ENCODE assay signal across 8 cellular contexts in the genomic region with DNA sequence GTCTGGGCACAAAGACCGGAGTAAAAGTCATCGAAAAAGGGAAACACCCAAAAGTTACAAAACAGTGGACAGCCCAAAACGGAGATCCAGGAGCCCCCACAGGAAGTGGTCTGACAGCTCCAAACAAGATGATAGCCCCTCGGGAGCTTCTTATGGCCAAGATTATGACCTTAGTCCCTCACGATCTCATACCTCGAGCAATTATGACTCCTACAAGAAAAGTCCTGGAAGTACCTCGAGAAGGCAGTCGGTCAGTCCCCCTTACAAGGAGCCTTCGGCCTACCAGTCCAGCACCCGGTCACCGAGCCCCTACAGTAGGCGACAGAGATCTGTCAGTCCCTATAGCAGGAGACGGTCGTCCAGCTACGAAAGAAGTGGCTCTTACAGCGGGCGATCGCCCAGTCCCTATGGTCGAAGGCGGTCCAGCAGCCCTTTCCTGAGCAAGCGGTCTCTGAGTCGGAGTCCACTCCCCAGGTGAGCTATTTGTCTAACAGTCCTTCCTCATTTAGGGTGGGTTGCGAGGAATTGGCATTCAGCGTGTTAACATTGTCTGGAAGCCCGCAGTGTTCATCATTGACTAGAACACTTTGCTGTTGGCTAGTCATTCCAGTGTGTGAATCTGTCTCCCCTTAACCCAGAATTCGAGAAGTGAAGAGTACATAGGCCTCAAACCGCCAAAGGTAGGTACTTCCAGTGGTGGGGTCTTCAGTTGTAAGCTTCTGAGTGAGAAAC. TPM values are rescaled to one million over a fixed set of nuclear protein-coding genes. Genes with fewer than 3 reads are reported as not detected.
DNase-seq lines count a peak whose midpoint lies in the region; ATAC-seq, FAIRE-seq and TF ChIP-seq lines count a peak whose summit lies in the region.

No MANE protein-coding gene starts in this region.

- no peak overlapping the region for H2BK120ac ChIP-seq in neuronal stem cell (ENCODE audit: low read depth, low read length)

- H3K23ac ChIP-seq in neuronal stem cell (ENCODE audit: low read depth, low read length, poor library complexity), result peak overlapping the region; percentile 22

- H3K4me1 ChIP-seq in neuronal stem cell (ENCODE audit: control insufficient read depth in 2 of 2, insufficient read depth in 1 of 2, low read depth in 1 of 2, low read length in 2 of 2), result no peaks in the 10 kb centered on the region

- peak overlapping the region; percentile 91 for H3K4me3 Mint-ChIP-seq in activated naive CD4-positive, alpha-beta T cell treated with anti-CD3 and anti-CD28 coated beads, Interleukin-2, amount 50 U/mL, for 24 hours
- H3K4me3 Mint-ChIP-seq in T-helper 2 cell treated with Interferon-gamma antibody and Interleukin-4, amounts not matched to agents 5 μg/mL and 100 μg/mL, for 36 hours, result peak overlapping the region; percentile 90

- H3K4me3 ChIP-seq in fibroblast of the aortic adventitia (ENCODE audit: low read depth, low read length), result peak overlapping the region; percentile 95
- H3K4me3 ChIP-seq in neuronal stem cell (ENCODE audit: low read length in 2 of 2), result peak overlapping the region; percentile 85 to 99

- H2BK5ac ChIP-seq in neuronal stem cell (ENCODE audit: low read length), result no peak overlapping the region

- H3K9me3 ChIP-seq in neuronal stem cell (replicated peaks in 1 of 2; ENCODE audit: control insufficient read depth in 2 of 2, insufficient read depth in 1 of 2, low read depth in 1 of 2, low read length in 2 of 2), result no peaks in the 10 kb centered on the region

- H2AFZ ChIP-seq in neuronal stem cell (ENCODE audit: low read length), result no peak overlapping the region

- H3K4me1 Mint-ChIP-seq in activated naive CD4-positive, alpha-beta T cell treated with anti-CD3 and anti-CD28 coated beads, Interleukin-2, amount 50 U/mL, for 24 hours, result peaks cover 36% of the 10 kb centered on the region
- peaks cover 33% of the 10 kb centered on the region for H3K4me1 Mint-ChIP-seq in T-helper 2 cell treated with Interferon-gamma antibody and Interleukin-4, amounts not matched to agents 5 μg/mL and 100 μg/mL, for 36 hours (ENCODE audit: low read depth)

- H3K27ac Mint-ChIP-seq in activated naive CD4-positive, alpha-beta T cell treated with anti-CD3 and anti-CD28 coated beads, Interleukin-2, amount 50 U/mL, for 24 hours, result peak overlapping the region; percentile 91
- H3K27ac Mint-ChIP-seq in T-helper 2 cell treated with Interferon-gamma antibody and Interleukin-4, amounts not matched to agents 5 μg/mL and 100 μg/mL, for 36 hours, result peak overlapping the region; percentile 97

- DNase-seq in activated naive CD4-positive, alpha-beta T cell treated with Interleukin-2 at 50 U/mL for 16 hours, result no peak
- DNase-seq in T-helper 2 cell treated with Interferon-gamma antibody and Interleukin-4, amounts not matched to agents 5 μg/mL and 100 μg/mL, for 36 hours (ENCODE audit: low spot score), result peak; percentile 14
- DNase-seq in fibroblast of the aortic adventitia (ENCODE audit: low read depth) (no peak), neuronal stem cell (ENCODE audit: low spot score) (no peak), GM12892 (ENCODE audit: insufficient read length) (no peak), NCI-H446 treated with DMSO at 0.1 percent for 48 hours (lab: John Stamatoyannopoulos, UW) (no peak)

- no peak overlapping the region for H2BK12ac ChIP-seq in neuronal stem cell (ENCODE audit: low read length)

- no peak overlapping the region for H3K27ac ChIP-seq in neuronal stem cell (replicated peaks; ENCODE audit: low read length)

- H2BK15ac ChIP-seq in neuronal stem cell (ENCODE audit: low read length), result no peak overlapping the region

- no peak overlapping the region for H3K4ac ChIP-seq in neuronal stem cell (ENCODE audit: low read length)

- no peak for ATAC-seq in GM19467 (IDR thresholded peaks at IDR 0.05; ENCODE audit: unreplicated experiment)

- H3K36me3 ChIP-seq in neuronal stem cell (replicated peaks in 1 of 2; ENCODE audit: control insufficient read depth in 2 of 2, insufficient read depth in 2 of 2, low read length in 2 of 2), result peaks cover 0 to 35% of the 10 kb centered on the region in 2 donors

- H3K9me3 Mint-ChIP-seq in activated naive CD4-positive, alpha-beta T cell treated with anti-CD3 and anti-CD28 coated beads, Interleukin-2, amount 50 U/mL, for 24 hours, result no peaks in the 10 kb centered on the region
- H3K9me3 Mint-ChIP-seq in T-helper 2 cell treated with Interferon-gamma antibody and Interleukin-4, amounts not matched to agents 5 μg/mL and 100 μg/mL, for 36 hours, result no peaks in the 10 kb centered on the region

- no peaks in the 10 kb centered on the region for H3K27me3 ChIP-seq in neuronal stem cell (ENCODE audit: control insufficient read depth in 3 of 3, insufficient read depth in 3 of 3, low read depth in 1 of 3, low read length in 3 of 3)

- H2AK5ac ChIP-seq in neuronal stem cell (ENCODE audit: low read depth, low read length), result no peak overlapping the region

- no peak overlapping the region for H4K91ac ChIP-seq in neuronal stem cell (ENCODE audit: low read depth, low read length, poor library complexity)

- H3K4me2 ChIP-seq in neuronal stem cell (ENCODE audit: insufficient read depth, low read length, poor library complexity, severe bottlenecking), result peak overlapping the region; percentile 93

- no peak for TF ChIP-seq CTCF in fibroblast of the aortic adventitia (IDR thresholded peaks at IDR 0.05; ENCODE audit: insufficient read depth, low read length)

- peak overlapping the region; percentile 96 for H3K9ac ChIP-seq in neuronal stem cell (ENCODE audit: low read depth, low read length, poor library complexity)

- H3K27me3 Mint-ChIP-seq in activated naive CD4-positive, alpha-beta T cell treated with anti-CD3 and anti-CD28 coated beads, Interleukin-2, amount 50 U/mL, for 24 hours, result no peaks in the 10 kb centered on the region
- H3K27me3 Mint-ChIP-seq in T-helper 2 cell treated with Interferon-gamma antibody and Interleukin-4, amounts not matched to agents 5 μg/mL and 100 μg/mL, for 36 hours (ENCODE audit: low read depth), result no peaks in the 10 kb centered on the region

- no peak overlapping the region for H3K14ac ChIP-seq in neuronal stem cell (ENCODE audit: low read length)

- no peak for TF ChIP-seq POLR2A in GM12892 (IDR thresholded peaks at IDR 0.05; ENCODE audit: low read depth, low read length)

- WGBS in neuronal stem cell (ENCODE audit: extremely low coverage in 2 of 2, insufficient read length in 2 of 2, insufficient replicate concordance in 1 of 2), 2 donors, result no CpG with 5 or more reads among the region's 27 CpGs

- peaks cover 7% of the 10 kb centered on the region for H3K36me3 Mint-ChIP-seq in activated naive CD4-positive, alpha-beta T cell treated with anti-CD3 and anti-CD28 coated beads, Interleukin-2, amount 50 U/mL, for 24 hours
- peaks cover 41% of the 10 kb centered on the region for H3K36me3 Mint-ChIP-seq in T-helper 2 cell treated with Interferon-gamma antibody and Interleukin-4, amounts not matched to agents 5 μg/mL and 100 μg/mL, for 36 hours (ENCODE audit: low read depth)

- H3K18ac ChIP-seq in neuronal stem cell (ENCODE audit: low read length), result no peak overlapping the region

- H4K8ac ChIP-seq in neuronal stem cell (ENCODE audit: low read depth, low read length), result no peak overlapping the region

- H3K79me1 ChIP-seq in neuronal stem cell (ENCODE audit: low read depth, low read length), result peaks cover 3% of the 10 kb centered on the region

- no peak for FAIRE-seq in GM12892 (lab: Jason Lieb, UNC)

RNA-seq across cellular contexts. Expression of a gene that starts 1.5 kb away (rescaled TPM):
- 27.6 and 43.9 TPM in 2 replicates for total RNA-seq in fibroblast of the aortic adventitia (ENCODE audit: low replicate concordance)
- polyA plus RNA-seq in neuronal stem cell (2013, experiment 1 of 2), result 18.6 TPM
- 18.8 TPM for polyA plus RNA-seq in neuronal stem cell (2013, experiment 2 of 2)
- 24.3 TPM for polyA plus RNA-seq in GM12892 (2012; ENCODE audit: missing spikeins)

RNA-seq across cellular contexts. Expression of a gene that starts 11.7 kb away (rescaled TPM):
- total RNA-seq in fibroblast of the aortic adventitia (ENCODE audit: low replicate concordance), result 21.6 and 31.7 TPM in 2 replicates
- polyA plus RNA-seq in neuronal stem cell (2013, experiment 1 of 2), result 24.1 TPM
- 24.8 TPM for polyA plus RNA-seq in neuronal stem cell (2013, experiment 2 of 2)
- 22.3 TPM for polyA plus RNA-seq in GM12892 (2012; ENCODE audit: missing spikeins)
